ENCODE assay signal across 8 cellular contexts in the genomic region with DNA sequence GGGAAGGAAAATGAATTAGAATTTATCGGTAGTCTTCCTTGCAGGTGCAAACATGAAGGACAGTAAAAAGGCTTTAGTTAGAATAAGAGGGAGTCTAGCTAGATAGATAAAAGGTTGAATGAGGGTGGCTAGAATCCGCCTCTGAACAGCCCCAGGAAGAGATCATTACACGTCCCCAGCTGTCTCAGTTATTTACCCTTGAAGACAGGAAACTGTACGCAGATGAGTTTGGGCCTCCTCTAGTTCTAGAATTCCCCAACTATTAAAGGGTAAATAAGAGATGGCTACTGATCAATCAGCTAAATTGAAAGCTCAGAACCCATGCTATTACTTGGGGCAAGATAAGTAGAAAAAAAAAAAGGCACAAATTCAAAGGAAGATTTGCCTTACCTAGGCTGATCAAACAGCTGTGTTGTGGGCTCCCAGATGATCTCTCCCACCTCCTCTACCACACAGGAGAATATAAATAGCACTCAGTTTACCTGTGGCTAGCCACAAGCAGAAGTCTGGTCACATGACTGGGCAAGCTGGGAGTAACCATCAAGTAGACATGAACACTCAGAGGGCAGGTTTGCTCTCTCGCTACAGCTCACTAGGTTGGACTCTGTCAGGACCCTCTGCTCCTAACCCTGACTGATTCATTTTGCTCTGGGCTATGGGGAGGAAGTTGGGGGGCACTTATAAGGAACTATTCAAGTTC. TPM values are rescaled to one million over a fixed set of nuclear protein-coding genes. Genes with fewer than 3 reads are reported as not detected.
DNase-seq lines count a peak whose midpoint lies in the region; ATAC-seq and TF ChIP-seq lines count a peak whose summit lies in the region.

No MANE protein-coding gene starts in this region.

- peaks cover 12% of the 10 kb centered on the region for H3K4me1 ChIP-seq in lower lobe of right lung
- peaks cover 0 to 4% of the 10 kb centered on the region in 2 experiments; a peak in 1 of 4 replicates for H3K4me1 ChIP-seq in SK-N-SH (ENCODE audit: control insufficient read depth in 1 of 2, insufficient read depth in 2 of 2, low read depth in 1 of 2, low read length in 1 of 2)
- H3K4me1 ChIP-seq in smooth muscle cell (ENCODE audit: low read depth): no peaks in the 10 kb centered on the region

- DNase-seq in lower lobe of right lung (no peak), SK-N-SH (no peak), NCI-H774 (lab: John Stamatoyannopoulos, UW) (no peak), smooth muscle cell (lab: John Stamatoyannopoulos, UW; ENCODE audit: unreplicated experiment) (no peak)
- no peak for DNase-seq in effector CD8-positive, alpha-beta T cell (lab: John Stamatoyannopoulos, UW)

- POLR2A ChIA-PET in SK-N-SH (lab: Yijun Ruan, JAX): no interaction called here

- H3K79me2 ChIP-seq in SK-N-SH (ENCODE audit: insufficient read depth) (no peaks in the 10 kb centered on the region), smooth muscle cell (ENCODE audit: low read depth) (no peaks in the 10 kb centered on the region)

- H3K9me3 ChIP-seq in KOPT-K1 (ENCODE audit: insufficient read depth, low read length, poor library complexity, severe bottlenecking) (no peaks in the 10 kb centered on the region), lower lobe of right lung (no peaks in the 10 kb centered on the region), SK-N-SH (no peaks in the 10 kb centered on the region), smooth muscle cell (replicated peaks; ENCODE audit: low read depth) (no peaks in the 10 kb centered on the region)

- H2AFZ ChIP-seq in SK-N-SH (ENCODE audit: low read depth) (no peak overlapping the region), smooth muscle cell (ENCODE audit: low read depth) (no peak overlapping the region)

- TF ChIP-seq RAD21 in SK-N-SH (IDR thresholded peaks at IDR 0.05; ENCODE audit: low read length): no peak

- no peaks in the 10 kb centered on the region for H3K27me3 ChIP-seq in lower lobe of right lung (ENCODE audit: low read depth)
- H3K27me3 ChIP-seq in SK-N-SH (ENCODE audit: insufficient read depth): no peaks in the 10 kb centered on the region
- H3K27me3 ChIP-seq in smooth muscle cell (ENCODE audit: low read depth): no peaks in the 10 kb centered on the region

- CTCF ChIA-PET in SK-N-SH (lab: Yijun Ruan, JAX): interaction anchor here (0.7 to 2.2 kb wide), 7 partner anchors 15 to 251 kb away, joined by 3 to 10 read pairs (median 5); a partner anchor contains a TSS

- H3F3A ChIP-seq in SK-N-SH (replicated peaks; ENCODE audit: insufficient read depth) (no peaks in the 10 kb centered on the region), smooth muscle cell (ENCODE audit: low read depth) (no peaks in the 10 kb centered on the region)

- H3K27ac ChIP-seq in KOPT-K1 (ENCODE audit: low read depth, low read length, poor library complexity, severe bottlenecking): peak overlapping the region; percentile 83
- H3K27ac ChIP-seq in lower lobe of right lung: no peak overlapping the region
- H3K27ac ChIP-seq in SK-N-SH (ENCODE audit: low read depth in 2 of 2, low read length in 1 of 2): no peak overlapping the region
- H3K27ac ChIP-seq in smooth muscle cell (ENCODE audit: low read depth): no peak overlapping the region

- no peak overlapping the region for H3K4me2 ChIP-seq in SK-N-SH
- H3K4me2 ChIP-seq in smooth muscle cell: no peak overlapping the region

- H3K4me3 ChIP-seq in lower lobe of right lung: peak overlapping the region; percentile 1
- H3K4me3 ChIP-seq in SK-N-SH (ENCODE audit: low read depth in 2 of 2, low read length in 1 of 2): no peak overlapping the region
- no peak overlapping the region for H3K4me3 ChIP-seq in smooth muscle cell

- ATAC-seq in GM18519 (IDR thresholded peaks at IDR 0.05; ENCODE audit: low FRiP score, unreplicated experiment) (peak; percentile 43), GM21576 (IDR thresholded peaks at IDR 0.05; ENCODE audit: unreplicated experiment) (peak; percentile 44), lower lobe of right lung (peak in 1 of 2 donors; percentile 16)

- TF ChIP-seq CTCF in lower lobe of right lung (IDR thresholded peaks at IDR 0.05) (no peak), SK-N-SH (IDR thresholded peaks at IDR 0.05) (no peak), smooth muscle cell (IDR thresholded peaks at IDR 0.05; ENCODE audit: borderline replicate concordance, insufficient read depth, poor library complexity, severe bottlenecking) (no peak)

- 89% methylated on average over 5 of the region's 5 CpGs for WGBS in SK-N-SH (ENCODE audit: low lambda C conversion rate)
- WGBS in smooth muscle cell (ENCODE audit: low lambda C conversion rate): 88% methylated on average over 5 of the region's 5 CpGs

- H4K20me1 ChIP-seq in SK-N-SH (ENCODE audit: insufficient read depth) (no peaks in the 10 kb centered on the region), smooth muscle cell (ENCODE audit: low read depth) (no peaks in the 10 kb centered on the region)

- no peak overlapping the region for H3K9ac ChIP-seq in SK-N-SH
- H3K9ac ChIP-seq in smooth muscle cell (ENCODE audit: low read depth): no peak overlapping the region

- intact Hi-C loops in lower lobe of right lung (cut with DNase I): no loop called here

- H3K36me3 ChIP-seq in KOPT-K1 (ENCODE audit: insufficient read depth, low read length) (no peaks in the 10 kb centered on the region; the same call in 1 of the 2 replicates), lower lobe of right lung (no peaks in the 10 kb centered on the region), SK-N-SH (replicated peaks in 1 of 2; ENCODE audit: control insufficient read depth in 1 of 2, insufficient read depth in 2 of 2, low read length in 1 of 2) (no peaks in the 10 kb centered on the region), smooth muscle cell (ENCODE audit: low read depth) (no peaks in the 10 kb centered on the region)

- no peaks in the 10 kb centered on the region for H3K9me2 ChIP-seq in SK-N-SH

- TF ChIP-seq EP300 in SK-N-SH (IDR thresholded peaks at IDR 0.05; ENCODE audit: borderline replicate concordance in 1 of 2, low read depth in 1 of 2, low read length in 1 of 2): no peak

TF ChIP-seq in SK-N-SH, 30 proteins besides CTCF, POLR2A, EP300 and RAD21:
- TF ChIP-seq NFIC (IDR thresholded peaks at IDR 0.05; ENCODE audit: borderline replicate concordance) (no peak), TAF1 (IDR thresholded peaks at IDR 0.05; ENCODE audit: borderline replicate concordance, low read depth, low read length) (no peak), POLR2AphosphoS5 (IDR thresholded peaks at IDR 0.05; ENCODE audit: low read depth, low read length) (no peak), FOXM1 (IDR thresholded peaks at IDR 0.05; ENCODE audit: low read depth) (no peak), FOSL2 (IDR thresholded peaks at IDR 0.05; ENCODE audit: borderline replicate concordance, low read depth) (no peak), TEAD4 (IDR thresholded peaks at IDR 0.05; ENCODE audit: borderline replicate concordance, insufficient read depth) (no peak), RXRA (IDR thresholded peaks at IDR 0.05; ENCODE audit: borderline replicate concordance, low read depth) (no peak), MEF2A (IDR thresholded peaks at IDR 0.05; ENCODE audit: borderline replicate concordance, low read depth) (no peak), TCF12 (IDR thresholded peaks at IDR 0.05) (no peak), GABPA (IDR thresholded peaks at IDR 0.05; ENCODE audit: low read depth) (no peak), EZH2phosphoT487 (IDR thresholded peaks at IDR 0.05; ENCODE audit: borderline replicate concordance, low read depth) (no peak)
- TF ChIP-seq, protein P1, sequence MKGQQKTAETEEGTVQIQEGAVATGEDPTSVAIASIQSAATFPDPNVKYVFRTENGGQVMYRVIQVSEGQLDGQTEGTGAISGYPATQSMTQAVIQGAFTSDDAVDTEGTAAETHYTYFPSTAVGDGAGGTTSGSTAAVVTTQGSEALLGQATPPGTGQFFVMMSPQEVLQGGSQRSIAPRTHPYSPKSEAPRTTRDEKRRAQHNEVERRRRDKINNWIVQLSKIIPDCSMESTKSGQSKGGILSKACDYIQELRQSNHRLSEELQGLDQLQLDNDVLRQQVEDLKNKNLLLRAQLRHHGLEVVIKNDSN (IDR thresholded peaks at IDR 0.05; ENCODE audit: borderline replicate concordance, low read depth): no peak
- TF ChIP-seq, protein P2, sequence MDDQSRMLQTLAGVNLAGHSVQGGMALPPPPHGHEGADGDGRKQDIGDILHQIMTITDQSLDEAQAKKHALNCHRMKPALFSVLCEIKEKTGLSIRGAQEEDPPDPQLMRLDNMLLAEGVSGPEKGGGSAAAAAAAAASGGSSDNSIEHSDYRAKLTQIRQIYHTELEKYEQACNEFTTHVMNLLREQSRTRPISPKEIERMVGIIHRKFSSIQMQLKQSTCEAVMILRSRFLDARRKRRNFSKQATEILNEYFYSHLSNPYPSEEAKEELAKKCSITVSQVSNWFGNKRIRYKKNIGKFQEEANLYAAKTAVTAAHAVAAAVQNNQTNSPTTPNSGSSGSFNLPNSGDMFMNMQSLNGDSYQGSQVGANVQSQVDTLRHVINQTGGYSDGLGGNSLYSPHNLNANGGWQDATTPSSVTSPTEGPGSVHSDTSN (IDR thresholded peaks at IDR 0.05): no peak

RNA-seq across cellular contexts. Expression of a gene that starts 17.0 kb away (rescaled TPM):
- total RNA-seq in lower lobe of right lung (16.4 TPM), smooth muscle cell (4.9 and 7.1 TPM in 2 replicates)
- polyA plus RNA-seq in SK-N-SH (2012; rRNA removed) (7.8 and 9.0 TPM in 2 replicates), smooth muscle cell (6.3 and 8.3 TPM in 2 replicates)
- 4.6 and 6.4 TPM in 2 replicates for polyA plus RNA-seq in SK-N-SH (2012; cell fraction: cytosol; rRNA removed)
- 10.5 and 13.1 TPM in 2 replicates for polyA plus RNA-seq in SK-N-SH (2012; cell fraction: nucleus; rRNA removed)

RNA-seq across cellular contexts. Expression of a gene that starts 39.2 kb away (rescaled TPM):
- total RNA-seq in lower lobe of right lung (38.9 TPM), smooth muscle cell (116 and 126 TPM in 2 replicates)
- polyA plus RNA-seq in SK-N-SH (2012; rRNA removed) (89.8 and 109 TPM in 2 replicates), smooth muscle cell (98.9 and 111 TPM in 2 replicates)
- 81.5 and 91.0 TPM in 2 replicates for polyA plus RNA-seq in SK-N-SH (2012; cell fraction: cytosol; rRNA removed)
- 63.5 and 95.5 TPM in 2 replicates for polyA plus RNA-seq in SK-N-SH (2012; cell fraction: nucleus; rRNA removed)

RNA-seq across cellular contexts. Expression of a gene that starts 41.5 kb away (rescaled TPM):
- total RNA-seq in lower lobe of right lung (56.7 TPM), smooth muscle cell (22.7 and 32.0 TPM in 2 replicates)
- polyA plus RNA-seq in SK-N-SH (2012; rRNA removed) (18.5 and 20.2 TPM in 2 replicates), smooth muscle cell (17.2 and 21.7 TPM in 2 replicates)
- polyA plus RNA-seq in SK-N-SH (2012; cell fraction: cytosol; rRNA removed): 16.2 and 16.6 TPM in 2 replicates
- 29.1 and 32.5 TPM in 2 replicates for polyA plus RNA-seq in SK-N-SH (2012; cell fraction: nucleus; rRNA removed)
